9 cellular contexts compared by ENCODE assay signal in genomic region chr10:83680470-83680891, GRCh38.
A peak's percentile ranks its signal among the peaks of the same experiment; 100 is the strongest.
DNase-seq lines count a peak whose midpoint lies in the region; ATAC-seq and TF ChIP-seq lines count a peak whose summit lies in the region.
"Had no signal": no experiment of that assay in that cellular context is flagged by ENCODE, and none has a peak within 500 bp of the region (broad histone marks: within the 10 kb centered on the region; RNA-seq: fewer than 3 reads in every experiment).

No MANE protein-coding gene starts in this region.

- no peaks in the 10 kb centered on the region for H3K9me3 Mint-ChIP-seq in activated T-cell treated with anti-CD3 and anti-CD28 coated beads, Interleukin-2, amount 50 U/mL, for 4 hours

- ATAC-seq in GM18498 (IDR thresholded peaks at IDR 0.05; ENCODE audit: unreplicated experiment) (peak; percentile 99), GM19395 (IDR thresholded peaks at IDR 0.05; ENCODE audit: unreplicated experiment) (peak; percentile 98), HG03060 (IDR thresholded peaks at IDR 0.05; ENCODE audit: low read depth, unreplicated experiment) (peak; percentile 99)
- peak; percentile 72 to 76 for ATAC-seq in activated T-cell treated with anti-CD3 and anti-CD28 coated beads, Interleukin-2, amount 50 U/mL, for 4 hours

- no peak for TF ChIP-seq CTCF in foreskin fibroblast (IDR thresholded peaks at IDR 0.05; ENCODE audit: low read depth, low read length)

- H3K4me3 Mint-ChIP-seq in activated T-cell treated with anti-CD3 and anti-CD28 coated beads, Interleukin-2, amount 50 U/mL, for 4 hours, result peak overlapping the region; percentile 14

- no peaks in the 10 kb centered on the region for H3K36me3 Mint-ChIP-seq in activated T-cell treated with anti-CD3 and anti-CD28 coated beads, Interleukin-2, amount 50 U/mL, for 4 hours (ENCODE audit: insufficient read depth)

- H3K4me3 ChIP-seq in foreskin fibroblast (ENCODE audit: low read depth in 1 of 2, low read length in 2 of 2), result no peak overlapping the region
- H3K4me3 ChIP-seq: skin epidermis had no signal

- H3K4me1 Mint-ChIP-seq in activated T-cell treated with anti-CD3 and anti-CD28 coated beads, Interleukin-2, amount 50 U/mL, for 4 hours (ENCODE audit: low read depth), result peaks cover 14% of the 10 kb centered on the region

- no peak for DNase-seq in activated T-cell treated with anti-CD3 and anti-CD28 coated beads, Interleukin-2, amount 50 U/mL, for 4 hours
- DNase-seq in D341Med (ENCODE audit: low spot score) (no peak), hippocampal formation (lab: John Stamatoyannopoulos, UW) (no peak), NOMO-1 treated with dmso at 0.1 percent for 144 hours (lab: John Stamatoyannopoulos, UW; ENCODE audit: unreplicated experiment) (no peak), foreskin fibroblast (no peak)

- H3K27me3 Mint-ChIP-seq in activated T-cell treated with anti-CD3 and anti-CD28 coated beads, Interleukin-2, amount 50 U/mL, for 4 hours (ENCODE audit: low read depth), result no peaks in the 10 kb centered on the region
